ENCODE assay signal across 14 cellular contexts in genomic region chr13:30148171-30148754, GRCh38.
DNase-seq lines count a peak whose midpoint lies in the region; ATAC-seq lines count a peak whose summit lies in the region.
"Had no signal": no experiment of that assay in that cellular context is flagged by ENCODE, and none has a peak within 500 bp of the region (broad histone marks: within the 10 kb centered on the region; RNA-seq: fewer than 3 reads in every experiment).

No MANE protein-coding gene starts in this region.

- H3K36me3 Mint-ChIP-seq in T-helper 17 cell (ENCODE audit: low read depth): peaks cover 2% of the 10 kb centered on the region
- H3K36me3 Mint-ChIP-seq in activated naive CD8-positive, alpha-beta T cell treated with anti-CD3 and anti-CD28 coated beads, Interleukin-2, amount 10 ng/mL, durations not matched to agents 7 days and 5 days: peaks cover 4% of the 10 kb centered on the region
- H3K36me3 Mint-ChIP-seq in stimulated activated effector memory CD8-positive, alpha-beta T cell treated with anti-CD3 and anti-CD28 coated beads, Interleukin-12 subunit alpha, Interleukin-12 subunit beta, amount 100 ng/mL, for 72 hours: peaks cover 9% of the 10 kb centered on the region
- H3K36me3 Mint-ChIP-seq: neural progenitor cell had no signal

- peak overlapping the region; percentile 72 for H3K4me3 Mint-ChIP-seq in T-helper 17 cell
- H3K4me3 Mint-ChIP-seq in activated naive CD8-positive, alpha-beta T cell treated with anti-CD3 and anti-CD28 coated beads, Interleukin-2, amount 10 ng/mL, durations not matched to agents 7 days and 5 days: peak overlapping the region; percentile 15
- peak overlapping the region; percentile 53 for H3K4me3 Mint-ChIP-seq in stimulated activated effector memory CD8-positive, alpha-beta T cell treated with anti-CD3 and anti-CD28 coated beads, Interleukin-12 subunit alpha, Interleukin-12 subunit beta, amount 100 ng/mL, for 72 hours

- peak overlapping the region; percentile 100 for H3K27ac Mint-ChIP-seq in T-helper 17 cell
- peak overlapping the region; percentile 74 for H3K27ac Mint-ChIP-seq in activated naive CD8-positive, alpha-beta T cell treated with anti-CD3 and anti-CD28 coated beads, Interleukin-2, amount 10 ng/mL, durations not matched to agents 7 days and 5 days
- peak overlapping the region; percentile 97 for H3K27ac Mint-ChIP-seq in stimulated activated effector memory CD8-positive, alpha-beta T cell treated with anti-CD3 and anti-CD28 coated beads, Interleukin-12 subunit alpha, Interleukin-12 subunit beta, amount 100 ng/mL, for 72 hours
- H3K27ac Mint-ChIP-seq: neural progenitor cell had no signal

- peaks cover 70% of the 10 kb centered on the region for H3K4me1 Mint-ChIP-seq in T-helper 17 cell
- H3K4me1 Mint-ChIP-seq in activated naive CD8-positive, alpha-beta T cell treated with anti-CD3 and anti-CD28 coated beads, Interleukin-2, amount 10 ng/mL, durations not matched to agents 7 days and 5 days: peaks cover 44% of the 10 kb centered on the region
- peaks cover 97% of the 10 kb centered on the region for H3K4me1 Mint-ChIP-seq in stimulated activated effector memory CD8-positive, alpha-beta T cell treated with anti-CD3 and anti-CD28 coated beads, Interleukin-12 subunit alpha, Interleukin-12 subunit beta, amount 100 ng/mL, for 72 hours

- POLR2A ChIA-PET in activated naive CD8-positive, alpha-beta T cell treated with anti-CD3 and anti-CD28 coated beads, Interleukin-2, amount 10 ng/mL, durations not matched to agents 7 days and 5 days (lab: Charles Lee): interaction anchor here (0.6 to 2.5 kb wide), 3 partner anchors 16 to 469 kb away, joined by 4 to 7 read pairs (median 5); partner anchors contain the start of gene USPL1

- H3K9me3 ChIP-seq in T-helper 17 cell (ENCODE audit: control insufficient read depth, low read length, poor library complexity, severe bottlenecking): no peaks in the 10 kb centered on the region

- H3K9me3 Mint-ChIP-seq in activated naive CD8-positive, alpha-beta T cell treated with anti-CD3 and anti-CD28 coated beads, Interleukin-2, amount 10 ng/mL, durations not matched to agents 7 days and 5 days: peaks cover 3% of the 10 kb centered on the region
- H3K9me3 Mint-ChIP-seq in stimulated activated effector memory CD8-positive, alpha-beta T cell treated with anti-CD3 and anti-CD28 coated beads, Interleukin-12 subunit alpha, Interleukin-12 subunit beta, amount 100 ng/mL, for 72 hours: peaks cover 6% of the 10 kb centered on the region
- H3K9me3 Mint-ChIP-seq: neural progenitor cell had no signal

- H3K27me3 Mint-ChIP-seq in T-helper 17 cell: no peaks in the 10 kb centered on the region
- no peaks in the 10 kb centered on the region for H3K27me3 Mint-ChIP-seq in activated naive CD8-positive, alpha-beta T cell treated with anti-CD3 and anti-CD28 coated beads, Interleukin-2, amount 10 ng/mL, durations not matched to agents 7 days and 5 days

- DNase-seq in NK-92 treated with Interleukin-12 subunit alpha and Interleukin-12 subunit beta, amount 100 ng/mL, for 24 hours (lab: John Stamatoyannopoulos, UW): peak; percentile 54
- no peak for DNase-seq in NK-92 (lab: John Stamatoyannopoulos, UW; ENCODE audit: unreplicated experiment)
- no peak for DNase-seq in T-helper 17 cell
- DNase-seq in activated naive CD8-positive, alpha-beta T cell treated with anti-CD3 and anti-CD28 coated beads, Interleukin-2, amount 10 ng/mL, durations not matched to agents 7 days and 5 days: no peak
- DNase-seq in stimulated activated effector memory CD8-positive, alpha-beta T cell treated with anti-CD3 and anti-CD28 coated beads, Interleukin-12 subunit alpha, Interleukin-12 subunit beta, amount 100 ng/mL, for 72 hours (ENCODE audit: low spot score in 2 of 2): peak; percentile 32 to 79
- no peak for DNase-seq in NCI-H187 (lab: John Stamatoyannopoulos, UW)
- no peak for DNase-seq in NAMALWA (ENCODE audit: low spot score)
- no peak for DNase-seq in NOMO-1 treated with dmso at 0.1 percent for 144 hours (lab: John Stamatoyannopoulos, UW; ENCODE audit: unreplicated experiment)
- DNase-seq: KG1, NCI-H2171 treated with DMSO at 0.1 percent for 48 hours, SHP77 treated with DMSO at 0.1 percent for 48 hours, tibial artery had no signal

- ATAC-seq in T-helper 17 cell: peak; percentile 92
- peak; percentile 91 for ATAC-seq in activated naive CD8-positive, alpha-beta T cell treated with anti-CD3 and anti-CD28 coated beads, Interleukin-2, amount 10 ng/mL, durations not matched to agents 7 days and 5 days (ENCODE audit: low read depth)
- ATAC-seq in stimulated activated effector memory CD8-positive, alpha-beta T cell treated with anti-CD3 and anti-CD28 coated beads, Interleukin-12 subunit alpha, Interleukin-12 subunit beta, amount 100 ng/mL, for 72 hours: peak; percentile 69
- ATAC-seq: A549 had no signal

Comparison
In these comparisons a context has a peak if more than half of its experiments do, and no peak if none do; other contexts are left out.
1. DNase-seq: peak in NK-92 treated with Interleukin-12 subunit alpha and Interleukin-12 subunit beta, amount 100 ng/mL, for 24 hours (single experiment) and stimulated activated effector memory CD8-positive, alpha-beta T cell treated with anti-CD3 and anti-CD28 coated beads, Interleukin-12 subunit alpha, Interleukin-12 subunit beta, amount 100 ng/mL, for 72 hours (2 of 2); none in NK-92 (single experiment), T-helper 17 cell (0 of 3), activated naive CD8-positive, alpha-beta T cell treated with anti-CD3 and anti-CD28 coated beads, Interleukin-2, amount 10 ng/mL, durations not matched to agents 7 days and 5 days (single experiment), NCI-H187 (0 of 2), NAMALWA (single experiment) and NOMO-1 treated with dmso at 0.1 percent for 144 hours (single experiment).
2. H3K4me3 Mint-ChIP-seq: peak in every context shown above with its lines; median percentile 72 in T-helper 17 cell; 53 in stimulated activated effector memory CD8-positive, alpha-beta T cell treated with anti-CD3 and anti-CD28 coated beads, Interleukin-12 subunit alpha, Interleukin-12 subunit beta, amount 100 ng/mL, for 72 hours; 15 in activated naive CD8-positive, alpha-beta T cell treated with anti-CD3 and anti-CD28 coated beads, Interleukin-2, amount 10 ng/mL, durations not matched to agents 7 days and 5 days.
3. Peak in every context shown above with its lines, with median percentiles within 50 percentile points of each other: ATAC-seq and H3K27ac Mint-ChIP-seq.